8 cellular contexts compared by ENCODE assay signal in the genomic region with DNA sequence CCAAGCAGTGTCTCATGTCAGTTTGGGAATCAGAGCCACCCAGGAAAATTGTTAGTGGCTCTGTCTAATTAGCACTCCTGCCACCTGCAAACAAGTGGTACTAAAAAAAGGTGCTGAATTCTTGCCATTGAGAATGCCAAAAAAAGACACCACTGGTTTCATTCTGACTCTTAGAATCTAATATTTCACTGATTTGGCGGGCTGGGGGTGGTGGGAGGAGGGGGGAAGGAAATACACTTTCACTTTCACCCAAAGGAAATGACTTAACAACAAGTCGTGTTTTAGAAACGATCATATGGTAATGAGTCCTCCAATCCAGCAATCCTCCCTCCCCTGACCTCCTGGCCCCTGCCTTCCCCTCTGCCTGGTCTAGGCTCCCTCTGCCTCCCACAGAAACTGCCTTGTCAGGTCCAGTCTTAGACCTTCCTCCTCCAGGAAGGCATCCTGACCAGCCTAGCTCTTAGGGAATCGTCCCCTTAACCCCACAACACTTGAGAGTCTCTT. TPM values are rescaled to one million over a fixed set of nuclear protein-coding genes. Genes with fewer than 3 reads are reported as not detected.
A peak's percentile ranks its signal among the peaks of the same experiment; 100 is the strongest.
DNase-seq lines count a peak whose midpoint lies in the region; ATAC-seq, FAIRE-seq and TF ChIP-seq lines count a peak whose summit lies in the region.

No MANE protein-coding gene starts in this region.

- no peaks in the 10 kb centered on the region for H4K20me1 ChIP-seq in GM12878 (ENCODE audit: control insufficient read depth, insufficient read depth)

- peak; percentile 67 for ATAC-seq in GM12878

- POLR2A ChIA-PET in GM12878 (lab: Charles Lee) = no interaction called here

- in situ Hi-C loops in GM12878 (cut with MboI) = loop anchor here (25.0 kb wide), 1 partner anchor 982 kb away; a partner anchor contains a TSS

- TF ChIP-seq CTCF in GM12865 (IDR thresholded peaks at IDR 0.05; ENCODE audit: insufficient read depth, low read depth, low read length, missing control alignments) (no peak), GM12878 (IDR thresholded peaks at IDR 0.05 in 2 of 3, conservative IDR thresholded peaks at IDR 0.05 in 1 of 3; ENCODE audit: control insufficient read depth in 2 of 3, extremely low read depth in 1 of 3, insufficient read depth in 1 of 3, low read depth in 3 of 3, low read length in 3 of 3) (no peak), spleen (IDR thresholded peaks at IDR 0.05 in 8 of 11, conservative IDR thresholded peaks at IDR 0.05 in 3 of 11) (no peak), glutamatergic neuron (IDR thresholded peaks at IDR 0.05; ENCODE audit: partially characterized antibody, unreplicated experiment) (no peak)

- H3K27me3 ChIP-seq in GM12878 (replicated peaks in 1 of 2; ENCODE audit: control insufficient read depth in 2 of 2, insufficient read depth in 2 of 2, low read length in 1 of 2) = no peaks in the 10 kb centered on the region
- H3K27me3 ChIP-seq in spleen (replicated peaks in 1 of 7) = peaks cover 0 to 37% (median 8%) of the 10 kb centered on the region in 7 donors

- intact Hi-C loops in GM12878 (cut with micrococcal nuclease; ENCODE audit: unreplicated experiment) (loop anchor here (1.0 kb wide), 1 partner anchor 73 kb away; no protein-coding TSS in a partner anchor), spleen (cut with DNase I; ENCODE audit: low total_unique reads) (no loop called here)

- H3K4me3 ChIP-seq in GM12865 (ENCODE audit: low read depth, low read length) (peak overlapping the region; percentile 42), GM12878 (peak overlapping the region; percentile 46), spleen (peak overlapping the region in 1 of 8 donors; percentile 36)

- RAD21 ChIA-PET in GM12878 (lab: Charles Lee; ENCODE audit: unreplicated experiment) = no interaction called here

- H3K27ac ChIP-seq in GM12878 (ENCODE audit: control insufficient read depth, insufficient read depth) (peak overlapping the region; percentile 86), spleen (peak overlapping the region in 6 of 8 donors; percentile 26 to 63 (median 46))

- H3K27me3 Mint-ChIP-seq in glutamatergic neuron (ENCODE audit: unreplicated experiment) = peaks cover 8% of the 10 kb centered on the region

- H3K4me2 ChIP-seq in GM12878 (ENCODE audit: control insufficient read depth, insufficient read depth) = peak overlapping the region; percentile 84

- peak; percentile 87 to 97 for TF ChIP-seq EP300 in GM12878 (IDR thresholded peaks at IDR 0.05; ENCODE audit: borderline replicate concordance in 1 of 2, control insufficient read depth in 1 of 2, low read depth in 2 of 2, low read length in 2 of 2)

- H3K4me1 ChIP-seq in GM12878 (ENCODE audit: control insufficient read depth, insufficient read depth, low read length) (peaks cover 44% of the 10 kb centered on the region), spleen (peaks cover 0 to 31% (median 18%) of the 10 kb centered on the region in 6 donors)

- peaks cover 11% of the 10 kb centered on the region for H3K4me1 Mint-ChIP-seq in glutamatergic neuron (ENCODE audit: low read depth, unreplicated experiment)

- no peaks in the 10 kb centered on the region for H3K36me3 Mint-ChIP-seq in glutamatergic neuron (ENCODE audit: unreplicated experiment)

- peaks cover 8% of the 10 kb centered on the region for H3K9me3 Mint-ChIP-seq in glutamatergic neuron (ENCODE audit: unreplicated experiment)

- SMC1A ChIA-PET in GM12878 (lab: Charles Lee; ENCODE audit: uncharacterized antibody, unreplicated experiment) = interaction anchor here (0.9 to 1.0 kb wide), 2 partner anchors 69 to 73 kb away, joined by 3 to 5 read pairs; no protein-coding TSS in a partner anchor

- H3K36me3 ChIP-seq in GM12878 (ENCODE audit: control insufficient read depth in 2 of 2, insufficient read depth in 2 of 2, low read length in 1 of 2) (no peaks in the 10 kb centered on the region), spleen (no peaks in the 10 kb centered on the region)

- H3K79me2 ChIP-seq in GM12878 (ENCODE audit: control insufficient read depth, insufficient read depth, low read length) = peaks cover 2% of the 10 kb centered on the region; the same call in 1 of the 2 replicates

- TF ChIP-seq POLR2A in H54 (IDR thresholded peaks at IDR 0.05; ENCODE audit: low read depth, low read length) (no peak), GM12878 (IDR thresholded peaks at IDR 0.05; ENCODE audit: low read depth, low read length) (peak; percentile 52), spleen (IDR thresholded peaks at IDR 0.05) (no peak)

- FAIRE-seq in H54 (lab: Jason Lieb, UNC) = peak; percentile 86
- FAIRE-seq in GM12878 (lab: Jason Lieb, UNC) = peak; percentile 91

- 0% methylated on average over 4 of the region's 4 CpGs for WGBS in GM12878 (ENCODE audit: insufficient coverage, insufficient replicate concordance, low lambda C conversion rate, missing lambda C conversion rate)
- WGBS in spleen, 5 donors = 10 to 18% (median 15%) methylated on average over 4 of the region's 4 CpGs

- H3K9me3 ChIP-seq in GM12878 (replicated peaks; ENCODE audit: control insufficient read depth, insufficient read depth, low read length) (no peaks in the 10 kb centered on the region), spleen (no peaks in the 10 kb centered on the region)

- no peak for TF ChIP-seq RAD21 in GM12878 (IDR thresholded peaks at IDR 0.05; ENCODE audit: insufficient read depth, low read depth, low read length)

- H2AFZ ChIP-seq in GM12878 (ENCODE audit: control insufficient read depth, low read depth, low read length) = peak overlapping the region; percentile 45

- no peak overlapping the region for H3K27ac Mint-ChIP-seq in glutamatergic neuron (ENCODE audit: unreplicated experiment)

- H3K9ac ChIP-seq in GM12878 (ENCODE audit: control insufficient read depth, insufficient read depth, low read length) = peak overlapping the region; percentile 33

- BruUV-seq in GM12878 (replicated peaks; lab: Mats Ljungman, UMichigan) = no TSS peak

- DNase-seq in GM12865 (ENCODE audit: low read depth) (peak; percentile 90), H54 (ENCODE audit: insufficient read length, low spot score) (peak; percentile 61), NCI-H2029 (lab: John Stamatoyannopoulos, UW) (peak; percentile 44), GM12878 (ENCODE audit: low read depth, low spot score) (peak; percentile 82), spleen (no peak), glutamatergic neuron (no peak), medulla oblongata (ENCODE audit: extremely low spot score) (no peak)
- no peak for DNase-seq in central memory CD4-positive, alpha-beta T cell

- H3K4me3 Mint-ChIP-seq in glutamatergic neuron (ENCODE audit: unreplicated experiment) = no peak overlapping the region

- CTCF ChIA-PET in GM12878 (lab: Yijun Ruan, JAX) = interaction anchor here (0.8 kb wide), 1 partner anchor 20 kb away, joined by 3 read pairs; no protein-coding TSS in a partner anchor

TF ChIP-seq in GM12878, 131 proteins besides CTCF, POLR2A, EP300 and RAD21 (continues in another document):
- TF ChIP-seq IKZF1 (conservative IDR thresholded peaks at IDR 0.05) (peak; percentile 96), ZBED1 (IDR thresholded peaks at IDR 0.05; ENCODE audit: borderline replicate concordance) (peak; percentile 91; the same call in 1 of the 2 replicates), ASH2L (IDR thresholded peaks at IDR 0.05; ENCODE audit: borderline replicate concordance, low read depth) (peak; percentile 87; the same call in 1 of the 2 replicates), IRF4 (IDR thresholded peaks at IDR 0.05; ENCODE audit: low read depth, low read length) (peak; percentile 92), ZNF207 (IDR thresholded peaks at IDR 0.05; ENCODE audit: borderline replicate concordance) (no peak; the same call in 1 of the 2 replicates), SIN3A (IDR thresholded peaks at IDR 0.05; ENCODE audit: low read depth, low read length) (no peak), POLR2AphosphoS5 (IDR thresholded peaks at IDR 0.05; ENCODE audit: low read length) (peak; percentile 36; the same call in 1 of the 2 replicates), ZNF24 (IDR thresholded peaks at IDR 0.05) (0 out of 2 replicates have a peak, but pooled peaks have one; percentile 37), CREB1 (IDR thresholded peaks at IDR 0.05; ENCODE audit: low read depth) (peak; percentile 71; the same call in 1 of the 2 replicates), POU2F2 (IDR thresholded peaks at IDR 0.05; ENCODE audit: borderline replicate concordance, low read depth, low read length) (peak; percentile 74; the same call in 1 of the 3 replicates), BRCA1 (IDR thresholded peaks at IDR 0.05; ENCODE audit: low read depth, low read length) (no peak), MEF2B (IDR thresholded peaks at IDR 0.05; ENCODE audit: partially characterized antibody, poor library complexity, severe bottlenecking) (peak; percentile 99)
- TF ChIP-seq, protein P1, sequence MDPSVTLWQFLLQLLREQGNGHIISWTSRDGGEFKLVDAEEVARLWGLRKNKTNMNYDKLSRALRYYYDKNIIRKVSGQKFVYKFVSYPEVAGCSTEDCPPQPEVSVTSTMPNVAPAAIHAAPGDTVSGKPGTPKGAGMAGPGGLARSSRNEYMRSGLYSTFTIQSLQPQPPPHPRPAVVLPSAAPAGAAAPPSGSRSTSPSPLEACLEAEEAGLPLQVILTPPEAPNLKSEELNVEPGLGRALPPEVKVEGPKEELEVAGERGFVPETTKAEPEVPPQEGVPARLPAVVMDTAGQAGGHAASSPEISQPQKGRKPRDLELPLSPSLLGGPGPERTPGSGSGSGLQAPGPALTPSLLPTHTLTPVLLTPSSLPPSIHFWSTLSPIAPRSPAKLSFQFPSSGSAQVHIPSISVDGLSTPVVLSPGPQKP (IDR thresholded peaks at IDR 0.05; ENCODE audit: low read depth, low read length) = no peak

RNA-seq across cellular contexts. Expression of a gene that starts 4.4 kb away (rescaled TPM):
- 30.8 and 36.8 TPM in 2 replicates for total RNA-seq in GM12878 (2013; cell fraction: nucleolus; rRNA removed)
- total RNA-seq in GM12878 (2014; rRNA removed) (8.5 and 9.8 TPM in 2 replicates), GM12878 (2014; rRNA removed; fragmentation: Illumina TruSeq; extraction: Trizol) (6.3 and 6.9 TPM in 2 replicates), GM12878 (2021) (17.9 and 19.5 TPM in 2 replicates), spleen (10 to 100 TPM in 5 of 7 donors, 1 to 10 TPM in 2; 7.5 to 30.5 (median 16.2) TPM), glutamatergic neuron (ENCODE audit: unreplicated experiment) (36.5 TPM)
- polyA plus RNA-seq in GM12878 (2011; ENCODE audit: low read depth) = 3.9 TPM
- polyA plus RNA-seq in GM12878 (2011; rRNA removed) (4.3 and 5.3 TPM in 2 replicates), GM12878 (2014; fragmentation: Illumina TruSeq; extraction: Trizol) (5.7 and 9.5 TPM in 2 replicates), GM12878 (2014; fragmentation: Nextera tagmentation; extraction: Ambion mirVana) (1 to 10 TPM; 1.4 to 2.2 TPM), GM12878 (2014; rRNA removed) (16.1 and 19.4 TPM in 2 replicates), GM12878 (2016; fragmentation: Nextera tagmentation; extraction: Ambion mirVana) (1 to 10 TPM; 2.5 to 2.7 TPM), spleen (1 to 10 TPM; 1.5 to 5.3 (median 2.0) TPM)
- 5.4 and 7.7 TPM in 2 replicates for polyA plus RNA-seq in GM12878 (2011; cell fraction: cytosol; rRNA removed)
- polyA plus RNA-seq in GM12878 (2011; cell fraction: nucleus; rRNA removed) = 33.8 and 54.4 TPM in 2 replicates
- 5.1 and 6.7 TPM in 2 replicates for polyA plus RNA-seq in GM12878 (2012)
- polyA minus RNA-seq in GM12878 (2011; rRNA and poly(A)+ RNA removed) = 5.6 and 8.7 TPM in 2 replicates
- polyA minus RNA-seq in GM12878 (2011; cell fraction: cytosol; rRNA and poly(A)+ RNA removed) = 3.3 and 5.0 TPM in 2 replicates
- 7.9 and 19.0 TPM in 2 replicates for polyA minus RNA-seq in GM12878 (2011; cell fraction: nucleus; rRNA and poly(A)+ RNA removed)

Comparison
In these comparisons a context has a peak if more than half of its experiments do, and no peak if none do; other contexts are left out.
1. DNase-seq: peak in GM12865 (single experiment), H54 (single experiment), NCI-H2029 (single experiment) and GM12878 (single experiment); none in spleen (single experiment), central memory CD4-positive, alpha-beta T cell (single experiment), glutamatergic neuron (single experiment) and medulla oblongata (single experiment).